15 cellular contexts compared by ENCODE assay signal in genomic region chr14:24607081-24607480, GRCh38. TPM values are rescaled to one million over a fixed set of nuclear protein-coding genes. Genes with fewer than 3 reads are reported as not detected.
DNase-seq lines count a peak whose midpoint lies in the region; ATAC-seq and TF ChIP-seq lines count a peak whose summit lies in the region.
"Had no signal": no experiment of that assay in that cellular context is flagged by ENCODE, and none has a peak within 500 bp of the region (broad histone marks: within the 10 kb centered on the region; RNA-seq: fewer than 3 reads in every experiment).

No MANE protein-coding gene starts in this region.

- peaks cover 0 to 4% (median 0%) of the 10 kb centered on the region in 4 donors for H3K9me3 ChIP-seq in stomach
- H3K9me3 ChIP-seq: SJSA1 had no signal

- no peak for TF ChIP-seq POLR2A in stomach (IDR thresholded peaks at IDR 0.05)

- no peak for DNase-seq in activated CD4-positive, alpha-beta T cell treated with anti-CD3 and anti-CD28 coated beads for 36 hours
- no peak for DNase-seq in activated CD4-positive, alpha-beta T cell treated with anti-CD3 and anti-CD28 coated beads for 48 hours
- DNase-seq in GM20000 (ENCODE audit: low spot score) (peak; percentile 4), GM03348 (ENCODE audit: low spot score) (no peak), stomach (no peak)
- no peak for DNase-seq in T-helper 2 cell treated with Interferon-gamma antibody and Interleukin-4, amounts not matched to agents 5 μg/mL and 100 μg/mL, for 36 hours (ENCODE audit: low spot score)
- no peak for DNase-seq in natural killer cell treated with Interleukin-12 subunit alpha and Interleukin-12 subunit beta and Interleukin-15 and Interleukin-18, amount 100 ng/mL, for 72 hours (ENCODE audit: low spot score)
- DNase-seq: effector CD4-positive, alpha-beta T cell; NCI-H2107 had no signal

- TF ChIP-seq CTCF in GM20000 (IDR thresholded peaks at IDR 0.05; ENCODE audit: extremely low read depth, missing control alignments) (no peak), stomach (IDR thresholded peaks at IDR 0.05) (no peak)

- CTCF ChIA-PET in activated CD4-positive, alpha-beta T cell treated with anti-CD3 and anti-CD28 coated beads for 36 hours (lab: Charles Lee): interaction anchor here (0.7 to 1.8 kb wide), 2 partner anchors 126 to 185 kb away, joined by 3 to 5 read pairs; no protein-coding TSS in a partner anchor

- POLR2A ChIA-PET in activated CD4-positive, alpha-beta T cell treated with anti-CD3 and anti-CD28 coated beads for 36 hours (lab: Charles Lee): no interaction called here

- peak overlapping the region in 2 of 5 donors; percentile 20 to 27 for H3K27ac ChIP-seq in stomach
- H3K27ac ChIP-seq: SJSA1 had no signal

- H3K36me3 Mint-ChIP-seq in activated CD4-positive, alpha-beta T cell treated with anti-CD3 and anti-CD28 coated beads for 36 hours (ENCODE audit: low read depth): no peaks in the 10 kb centered on the region
- no peaks in the 10 kb centered on the region for H3K36me3 Mint-ChIP-seq in T-helper 2 cell treated with Interferon-gamma antibody and Interleukin-4, amounts not matched to agents 5 μg/mL and 100 μg/mL, for 36 hours (ENCODE audit: low read depth)
- H3K36me3 Mint-ChIP-seq in natural killer cell treated with Interleukin-12 subunit alpha and Interleukin-12 subunit beta and Interleukin-15 and Interleukin-18, amount 100 ng/mL, for 72 hours: no peaks in the 10 kb centered on the region

- H3K27me3 ChIP-seq in stomach: no peaks in the 10 kb centered on the region
- H3K27me3 ChIP-seq: SJSA1 had no signal

- 75 to 83% (median 80%) methylated on average over 3 to 4 of the region's 4 CpGs for WGBS in stomach, 5 donors

- H3K4me3 ChIP-seq in stomach: no peak overlapping the region
- H3K4me3 ChIP-seq: SJSA1 had no signal

- no peaks in the 10 kb centered on the region for H3K9me3 Mint-ChIP-seq in activated CD4-positive, alpha-beta T cell treated with anti-CD3 and anti-CD28 coated beads for 36 hours (ENCODE audit: low read depth)
- no peaks in the 10 kb centered on the region for H3K9me3 Mint-ChIP-seq in T-helper 2 cell treated with Interferon-gamma antibody and Interleukin-4, amounts not matched to agents 5 μg/mL and 100 μg/mL, for 36 hours
- no peaks in the 10 kb centered on the region for H3K9me3 Mint-ChIP-seq in natural killer cell treated with Interleukin-12 subunit alpha and Interleukin-12 subunit beta and Interleukin-15 and Interleukin-18, amount 100 ng/mL, for 72 hours

- H3K27ac Mint-ChIP-seq in activated CD4-positive, alpha-beta T cell treated with anti-CD3 and anti-CD28 coated beads for 36 hours: peak overlapping the region; percentile 49
- H3K27ac Mint-ChIP-seq in T-helper 2 cell treated with Interferon-gamma antibody and Interleukin-4, amounts not matched to agents 5 μg/mL and 100 μg/mL, for 36 hours: peak overlapping the region; percentile 84
- H3K27ac Mint-ChIP-seq in natural killer cell treated with Interleukin-12 subunit alpha and Interleukin-12 subunit beta and Interleukin-15 and Interleukin-18, amount 100 ng/mL, for 72 hours: peak overlapping the region; percentile 92 to 97

- intact Hi-C loops in activated CD4-positive, alpha-beta T cell treated with anti-CD3 and anti-CD28 coated beads for 36 hours (cut with DNase I, micrococcal nuclease): loop anchor here (5.0 kb wide), 1 partner anchor 125 kb away; no protein-coding TSS in a partner anchor
- intact Hi-C loops in stomach (cut with DNase I; ENCODE audit: low total_unique reads): no loop called here

- H3K4me1 Mint-ChIP-seq in activated CD4-positive, alpha-beta T cell treated with anti-CD3 and anti-CD28 coated beads for 36 hours: peaks cover 43% of the 10 kb centered on the region
- peaks cover 48% of the 10 kb centered on the region for H3K4me1 Mint-ChIP-seq in T-helper 2 cell treated with Interferon-gamma antibody and Interleukin-4, amounts not matched to agents 5 μg/mL and 100 μg/mL, for 36 hours (ENCODE audit: low read depth)
- peaks cover 56 to 64% of the 10 kb centered on the region in 2 donors for H3K4me1 Mint-ChIP-seq in natural killer cell treated with Interleukin-12 subunit alpha and Interleukin-12 subunit beta and Interleukin-15 and Interleukin-18, amount 100 ng/mL, for 72 hours (ENCODE audit: low read depth in 2 of 2)

- H3K27me3 Mint-ChIP-seq in activated CD4-positive, alpha-beta T cell treated with anti-CD3 and anti-CD28 coated beads for 36 hours: no peaks in the 10 kb centered on the region
- no peaks in the 10 kb centered on the region for H3K27me3 Mint-ChIP-seq in T-helper 2 cell treated with Interferon-gamma antibody and Interleukin-4, amounts not matched to agents 5 μg/mL and 100 μg/mL, for 36 hours (ENCODE audit: low read depth)
- H3K27me3 Mint-ChIP-seq in natural killer cell treated with Interleukin-12 subunit alpha and Interleukin-12 subunit beta and Interleukin-15 and Interleukin-18, amount 100 ng/mL, for 72 hours: no peaks in the 10 kb centered on the region

- H3K4me3 Mint-ChIP-seq in activated CD4-positive, alpha-beta T cell treated with anti-CD3 and anti-CD28 coated beads for 36 hours: peak overlapping the region; percentile 66
- H3K4me3 Mint-ChIP-seq in T-helper 2 cell treated with Interferon-gamma antibody and Interleukin-4, amounts not matched to agents 5 μg/mL and 100 μg/mL, for 36 hours: peak overlapping the region; percentile 63
- H3K4me3 Mint-ChIP-seq in natural killer cell treated with Interleukin-12 subunit alpha and Interleukin-12 subunit beta and Interleukin-15 and Interleukin-18, amount 100 ng/mL, for 72 hours: peak overlapping the region; percentile 86

- H3K36me3 ChIP-seq in stomach: no peaks in the 10 kb centered on the region
- H3K36me3 ChIP-seq: SJSA1 had no signal

- ATAC-seq in activated CD4-positive, alpha-beta T cell treated with anti-CD3 and anti-CD28 coated beads for 36 hours: no peak
- peak; percentile 81 to 83 for ATAC-seq in natural killer cell treated with Interleukin-12 subunit alpha and Interleukin-12 subunit beta and Interleukin-15 and Interleukin-18, amount 100 ng/mL, for 72 hours
- no peak for ATAC-seq in GM18867 (IDR thresholded peaks at IDR 0.05; ENCODE audit: unreplicated experiment)

- no peak for TF ChIP-seq EP300 in stomach (IDR thresholded peaks at IDR 0.05)

- peaks cover 0 to 6% (median 0%) of the 10 kb centered on the region in 4 donors for H3K4me1 ChIP-seq in stomach
- H3K4me1 ChIP-seq: SJSA1 had no signal

RNA-seq across cellular contexts. Expression of gene GZMH, which starts 2.4 kb away (rescaled TPM):
- total RNA-seq in activated CD4-positive, alpha-beta T cell treated with anti-CD3 and anti-CD28 coated beads for 36 hours: 10 to 100 TPM; 36.1 to 45.0 TPM
- total RNA-seq in natural killer cell treated with Interleukin-12 subunit alpha and Interleukin-12 subunit beta and Interleukin-15 and Interleukin-18, amount 100 ng/mL, for 72 hours: 10 to 100 TPM; 20.8 to 37.3 TPM
- 1 to 10 TPM in 1 of 5 donors, under 1 TPM in 1, not detected in 3; 0.92 to 2.0 TPM for total RNA-seq in stomach
- polyA plus RNA-seq in stomach: 1 to 10 TPM in 2 of 3 donors, under 1 TPM in 1; 0.44 to 1.8 (median 1.8) TPM
- total RNA-seq: A172, lower leg skin, M059J, SJSA1, subcutaneous adipose tissue had no signal

RNA-seq across cellular contexts. Expression of gene GZMB, which starts 26.9 kb away (rescaled TPM):
- total RNA-seq in activated CD4-positive, alpha-beta T cell treated with anti-CD3 and anti-CD28 coated beads for 36 hours: 1,000 to 10,000 TPM; 2,147 to 3,062 TPM
- 1,000 to 10,000 TPM; 1,173 to 2,090 TPM for total RNA-seq in natural killer cell treated with Interleukin-12 subunit alpha and Interleukin-12 subunit beta and Interleukin-15 and Interleukin-18, amount 100 ng/mL, for 72 hours
- 1 to 10 TPM in 1 of 5 donors, under 1 TPM in 1, not detected in 3; 0.92 to 2.9 TPM for total RNA-seq in stomach
- polyA plus RNA-seq in stomach: 1 to 10 TPM; 1.6 to 4.0 (median 2.3) TPM
- total RNA-seq: A172, M059J had no signal

RNA-seq across cellular contexts. Expression of gene CTSG, which starts 31.0 kb away (rescaled TPM):
- under 1 TPM in 1 of 2 experiments, not detected in 1; 0.35 TPM for total RNA-seq in activated CD4-positive, alpha-beta T cell treated with anti-CD3 and anti-CD28 coated beads for 36 hours
- total RNA-seq in natural killer cell treated with Interleukin-12 subunit alpha and Interleukin-12 subunit beta and Interleukin-15 and Interleukin-18, amount 100 ng/mL, for 72 hours: not detected
- total RNA-seq in stomach: 1 to 10 TPM in 2 of 5 donors, under 1 TPM in 1, not detected in 2; 0.89 to 7.5 (median 3.3) TPM
- 1 to 10 TPM in 1 of 3 donors, under 1 TPM in 2; 0.28 to 2.3 (median 0.37) TPM for polyA plus RNA-seq in stomach
- total RNA-seq: A172, M059J, SJSA1 had no signal

Comparison
In these comparisons a context has a peak if more than half of its experiments do, and no peak if none do; other contexts are left out.
1. ATAC-seq: peak in natural killer cell treated with Interleukin-12 subunit alpha and Interleukin-12 subunit beta and Interleukin-15 and Interleukin-18, amount 100 ng/mL, for 72 hours (2 of 2); none in activated CD4-positive, alpha-beta T cell treated with anti-CD3 and anti-CD28 coated beads for 36 hours (single experiment) and GM18867 (single experiment).
2. RNA of gene GZMH, which starts 2.4 kb away (total RNA-seq): 36.1 to 45.0 TPM in activated CD4-positive, alpha-beta T cell treated with anti-CD3 and anti-CD28 coated beads for 36 hours and 20.8 to 37.3 TPM in natural killer cell treated with Interleukin-12 subunit alpha and Interleukin-12 subunit beta and Interleukin-15 and Interleukin-18, amount 100 ng/mL, for 72 hours; 0.92 to 2.0 TPM in stomach; every median in the first group is over 4 times any median in the second.
3. RNA of gene GZMB, which starts 26.9 kb away (total RNA-seq): 2,147 to 3,062 TPM in activated CD4-positive, alpha-beta T cell treated with anti-CD3 and anti-CD28 coated beads for 36 hours and 1,173 to 2,090 TPM in natural killer cell treated with Interleukin-12 subunit alpha and Interleukin-12 subunit beta and Interleukin-15 and Interleukin-18, amount 100 ng/mL, for 72 hours; 0.92 to 2.9 TPM in stomach; every median in the first group is over 100 times any median in the second.
4. Peak in every context shown above with its lines, with median percentiles within 50 percentile points of each other: H3K27ac Mint-ChIP-seq and H3K4me3 Mint-ChIP-seq.